ENCODE assay signal across 34 cellular contexts in genomic region chr5:139979943-139980342, GRCh38.
"Had no signal": no experiment of that assay in that cellular context is flagged by ENCODE, and none has a peak within 500 bp of the region (broad histone marks: within the 10 kb centered on the region; RNA-seq: fewer than 3 reads in every experiment).

No MANE protein-coding gene starts in this region.

- H3K36me3 ChIP-seq: MG63 had no signal

- H3K4me2 ChIP-seq: KMS-11 had no signal

- H3K27me3 ChIP-seq: MG63 had no signal

- DNase-seq: Karpas-422, Kasumi-1, MG63, MM.1S, MV-4-11, NCI-H1048, NCI-H1092, NCI-H1092 treated with DMSO at 0.1 percent for 48 hours, NCI-H1105, NCI-H1105 treated with DMSO at 0.1 percent for 48 hours, NCI-H1417, NCI-H1417 treated with DMSO at 0.1 percent for 48 hours, NCI-H1436, NCI-H1436 treated with DMSO at 0.1 percent for 48 hours, NCI-H146, NCI-H1694, NCI-H1694 treated with DMSO at 0.1 percent for 48 hours, NCI-H187, NCI-H187 treated with DMSO at 0.1 percent for 48 hours, NCI-H1930, NCI-H2029, NCI-H2029 treated with DMSO at 0.1 percent for 48 hours, NCI-H2081, NCI-H2081 treated with DMSO at 0.1 percent for 48 hours, NCI-H2107, NCI-H2171, NCI-H2227 treated with DMSO at 0.1 percent for 48 hours, NCI-H226, NCI-H345, NCI-H446, NCI-H446 treated with DMSO at 0.1 percent for 48 hours, NCI-H510A, NCI-H510A treated with DMSO at 0.1 percent for 48 hours had no signal

- H3K4me3 ChIP-seq: MG63 had no signal

- H3K9me3 ChIP-seq: MG63 had no signal

- H3K27ac ChIP-seq: KMS-11 had no signal

- H3K9ac ChIP-seq: KMS-11 had no signal
